27 cellular contexts compared by ENCODE assay signal in the genomic region with DNA sequence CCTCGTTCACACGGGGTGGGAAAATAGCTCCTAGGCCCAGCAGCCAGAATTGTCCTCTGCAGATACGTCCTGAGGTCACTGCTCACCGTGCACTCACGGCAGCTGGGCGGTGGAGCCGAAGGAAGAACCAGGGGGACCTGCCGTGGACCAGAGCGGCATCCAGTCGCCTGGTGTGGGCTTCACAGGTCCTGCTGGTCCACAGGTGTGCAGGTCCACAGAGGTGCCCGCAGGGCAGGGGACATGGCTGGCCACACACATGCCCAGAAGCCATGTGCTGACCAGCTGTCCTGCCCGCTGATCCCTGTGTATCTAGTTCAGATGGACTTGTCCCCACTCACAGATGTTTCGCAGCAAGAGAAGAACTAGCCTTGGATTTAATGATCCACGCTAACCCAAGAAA. TPM values are rescaled to one million over a fixed set of nuclear protein-coding genes. Genes with fewer than 3 reads are reported as not detected.
"Had no signal": no experiment of that assay in that cellular context is flagged by ENCODE, and none has a peak within 500 bp of the region (broad histone marks: within the 10 kb centered on the region; RNA-seq: fewer than 3 reads in every experiment).

No MANE protein-coding gene starts in this region.

- H3K9me3 ChIP-seq: colonic mucosa had no signal

- H3K4me2 ChIP-seq: smooth muscle cell had no signal

- H3K4me3 ChIP-seq: breast epithelium, colonic mucosa, dorsolateral prefrontal cortex, heart right ventricle, lung, smooth muscle cell, thoracic aorta, upper lobe of left lung had no signal

- DNase-seq: activated CD4-positive, alpha-beta memory T cell treated with anti-CD3 and anti-CD28 coated beads for 36 hours; activated CD4-positive, alpha-beta T cell treated with anti-CD3 and anti-CD28 coated beads for 48 hours; activated naive CD4-positive, alpha-beta T cell treated with Interleukin-2 at 50 U/mL for 16 hours; activated naive CD8-positive, alpha-beta T cell treated with anti-CD3 and anti-CD28 coated beads for 36 hours; activated T-cell treated with anti-CD3 and anti-CD28 coated beads, Interleukin-2, amount 50 U/mL, for 48 hours; colonic mucosa; dorsolateral prefrontal cortex; heart right ventricle; islet precursor cell; naive thymus-derived CD8-positive, alpha-beta T cell; nucleus accumbens; stimulated activated CD4-positive, alpha-beta T cell treated with anti-CD3 and anti-CD28 coated beads, Interleukin-15, amount 100 ng/mL, for 24 hours; stimulated activated naive CD4-positive, alpha-beta T cell; T1000 had no signal

- H3K4me1 ChIP-seq: breast epithelium, colonic mucosa, heart right ventricle, parathyroid adenoma, upper lobe of left lung had no signal

- ATAC-seq: left lobe of liver; naive thymus-derived CD8-positive, alpha-beta T cell; sciatic nerve had no signal

- H3K27me3 Mint-ChIP-seq: activated naive CD8-positive, alpha-beta T cell treated with anti-CD3 and anti-CD28 coated beads for 36 hours had no signal

- H3K27me3 ChIP-seq: breast epithelium, colonic mucosa, dorsolateral prefrontal cortex, upper lobe of left lung had no signal

- H3K27ac Mint-ChIP-seq: activated CD4-positive, alpha-beta memory T cell treated with anti-CD3 and anti-CD28 coated beads for 36 hours; activated naive CD8-positive, alpha-beta T cell treated with anti-CD3 and anti-CD28 coated beads for 36 hours; T-helper 1 cell treated with Interleukin-12 subunit alpha and Interleukin-12 subunit beta and Interleukin-4 antibody, amounts not matched to agents 30 μg/mL and 1 μg/mL, for 36 hours had no signal

- H3K79me2 ChIP-seq: parathyroid adenoma had no signal

- H3K27ac ChIP-seq: breast epithelium, colonic mucosa, epithelial cell of prostate, heart right ventricle, parathyroid adenoma, thoracic aorta, upper lobe of left lung had no signal

- H3K9ac ChIP-seq: parathyroid adenoma had no signal

- H3K36me3 Mint-ChIP-seq: activated CD4-positive, alpha-beta memory T cell treated with anti-CD3 and anti-CD28 coated beads for 36 hours had no signal

- H3K36me3 ChIP-seq: breast epithelium, colonic mucosa, heart right ventricle, thoracic aorta, upper lobe of left lung had no signal

- H3K4me3 Mint-ChIP-seq: activated CD4-positive, alpha-beta memory T cell treated with anti-CD3 and anti-CD28 coated beads for 36 hours; activated naive CD8-positive, alpha-beta T cell treated with anti-CD3 and anti-CD28 coated beads for 36 hours; T-helper 1 cell treated with Interleukin-12 subunit alpha and Interleukin-12 subunit beta and Interleukin-4 antibody, amounts not matched to agents 30 μg/mL and 1 μg/mL, for 36 hours had no signal

- FAIRE-seq: astrocyte had no signal

- H2AFZ ChIP-seq: parathyroid adenoma had no signal

RNA-seq across cellular contexts. Expression of a gene that starts 10.6 kb away (rescaled TPM):
- total RNA-seq: activated naive CD8-positive, alpha-beta T cell treated with anti-CD3 and anti-CD28 coated beads for 36 hours had no signal

RNA-seq across cellular contexts. Expression of a gene that starts 14.1 kb away (rescaled TPM):
- total RNA-seq: mesenteric fat pad had no signal

RNA-seq across cellular contexts. Expression of a gene that starts 58.4 kb away (rescaled TPM):
- total RNA-seq: fibroblast of villous mesenchyme had no signal
